3 cellular contexts compared by ENCODE assay signal in genomic region chr2:161981679-161982300, GRCh38.
TF ChIP-seq lines count a peak whose summit lies in the region.

No MANE protein-coding gene starts in this region.

TF ChIP-seq in SK-N-SH, 30 proteins besides CTCF, POLR2A, EP300 and RAD21:
- TF ChIP-seq FOXM1 (IDR thresholded peaks at IDR 0.05; ENCODE audit: low read depth) (no peak), NFIC (IDR thresholded peaks at IDR 0.05; ENCODE audit: borderline replicate concordance) (peak; percentile 32; the same call in 1 of the 2 replicates)

TF ChIP-seq in SK-N-SH treated with all-trans-retinoic acid at 6 μM for 48 hours, 23 proteins besides CTCF, POLR2A, EP300 and RAD21:
- TF ChIP-seq ESRRG (CRISPR knock-in tag; IDR thresholded peaks at IDR 0.05), result no peak
- no peak for TF ChIP-seq ZNF565 (CRISPR knock-in tag; conservative IDR thresholded peaks at IDR 0.05; ENCODE audit: low read depth)
- no peak for TF ChIP-seq RARB (CRISPR knock-in tag; IDR thresholded peaks at IDR 0.05)
- TF ChIP-seq TOX (CRISPR knock-in tag; IDR thresholded peaks at IDR 0.05; ENCODE audit: borderline replicate concordance), result no peak
- TF ChIP-seq ZFP3 (CRISPR knock-in tag; IDR thresholded peaks at IDR 0.05), result no peak
- TF ChIP-seq TSHZ2 (CRISPR knock-in tag; IDR thresholded peaks at IDR 0.05), result no peak

TF ChIP-seq in IMR-90, 13 proteins besides CTCF, POLR2A, EP300 and RAD21:
- TF ChIP-seq RFX5 (IDR thresholded peaks at IDR 0.05; ENCODE audit: low read depth, low read length) (no peak), MAFK (IDR thresholded peaks at IDR 0.05; ENCODE audit: low read depth, low read length) (no peak), FOS (IDR thresholded peaks at IDR 0.05; ENCODE audit: low read depth, low read length) (no peak), MAZ (IDR thresholded peaks at IDR 0.05; ENCODE audit: borderline replicate concordance, low read depth, low read length) (no peak), BHLHE40 (IDR thresholded peaks at IDR 0.05; ENCODE audit: low read depth, low read length) (no peak), ELK1 (IDR thresholded peaks at IDR 0.05; ENCODE audit: borderline replicate concordance, low read depth, low read length) (no peak), SMC3 (IDR thresholded peaks at IDR 0.05; ENCODE audit: low read depth, low read length) (no peak), CEBPB (IDR thresholded peaks at IDR 0.05; ENCODE audit: low read depth, low read length) (no peak), RCOR1 (IDR thresholded peaks at IDR 0.05; ENCODE audit: insufficient replicate concordance, low read length) (no peak), NFE2L2 (IDR thresholded peaks at IDR 0.05; ENCODE audit: low read depth, low read length) (no peak), USF2 (IDR thresholded peaks at IDR 0.05; ENCODE audit: low read depth, low read length) (no peak), MXI1 (IDR thresholded peaks at IDR 0.05; ENCODE audit: borderline replicate concordance, low read depth, low read length) (no peak), CHD1 (IDR thresholded peaks at IDR 0.05; ENCODE audit: low read depth, low read length) (no peak)
TF ChIP-seq in IMR-90: peak in this region for 0.
